Comparison of ENCODE assay signal across 16 cellular contexts in genomic region chr14:100762089-100762515, GRCh38. TPM values are rescaled to one million over a fixed set of nuclear protein-coding genes. Genes with fewer than 3 reads are reported as not detected.
DNase-seq lines count a peak whose midpoint lies in the region; ATAC-seq and TF ChIP-seq lines count a peak whose summit lies in the region.
"Had no signal": no experiment of that assay in that cellular context is flagged by ENCODE, and none has a peak within 500 bp of the region (broad histone marks: within the 10 kb centered on the region; RNA-seq: fewer than 3 reads in every experiment).

No MANE protein-coding gene starts in this region.

- peaks cover 28% of the 10 kb centered on the region for H3K4me1 Mint-ChIP-seq in HFFc6 (ENCODE audit: low read depth)
- H3K4me1 Mint-ChIP-seq: naive B cell had no signal

- H3K9me3 Mint-ChIP-seq in HFFc6: peaks cover 4% of the 10 kb centered on the region; the same call in 1 of the 2 replicates
- H3K9me3 Mint-ChIP-seq: naive B cell had no signal

- peak; percentile 23 for DNase-seq in AG10803 (ENCODE audit: low read depth)
- no peak for DNase-seq in HFFc6
- DNase-seq in Panc1 (ENCODE audit: low read depth, low spot score): no peak
- DNase-seq in epithelial cell of esophagus (ENCODE audit: low read depth): peak; percentile 9
- DNase-seq in NCI-H1105 treated with DMSO at 0.1 percent for 48 hours (lab: John Stamatoyannopoulos, UW): no peak
- DNase-seq in stimulated activated CD4-positive, alpha-beta T cell treated with anti-CD3 and anti-CD28 coated beads, Interleukin-2, amount 100 ng/mL, for 48 hours: no peak
- DNase-seq: left ventricle myocardium superior; naive B cell; NCI-H187; NCI-H526; SJCRH30; stimulated activated CD4-positive, alpha-beta T cell treated with anti-CD3 and anti-CD28 coated beads, Interleukin-1b, Interleukin-23, amount 100 ng/mL, for 48 hours; upper lobe of right lung had no signal

- peak overlapping the region; percentile 23; the same call in 1 of the 2 replicates for H3K27ac Mint-ChIP-seq in HFFc6
- H3K27ac Mint-ChIP-seq: naive B cell had no signal

- 0 out of 2 replicates have a peak, but pooled peaks cover 6% of the 10 kb centered on the region for H3K36me3 Mint-ChIP-seq in HFFc6 (ENCODE audit: low read depth)
- H3K36me3 Mint-ChIP-seq: naive B cell had no signal

- H3K27ac ChIP-seq in Panc1 (ENCODE audit: low read length): peak overlapping the region; percentile 31; the same call in 1 of the 2 replicates
- H3K27ac ChIP-seq: BLaER1 treated with 17β-estradiol and CSF1 and Interleukin-3, amounts not matched to agents 10 nM and 100 nM; SJCRH30; upper lobe of right lung had no signal

- BruUV-seq in Panc1 (replicated peaks; lab: Mats Ljungman, UMichigan): no TSS peak

- POLR2A ChIA-PET in Panc1 (lab: Charles Lee): interaction anchor here (0.6 kb wide), 1 partner anchor 20 kb away, joined by 5 read pairs; no protein-coding TSS in a partner anchor

- peaks cover 15% of the 10 kb centered on the region for H3K27me3 Mint-ChIP-seq in HFFc6 (ENCODE audit: insufficient read depth)

- no peaks in the 10 kb centered on the region for H3K36me3 ChIP-seq in Panc1 (ENCODE audit: control insufficient read depth, insufficient read depth, low read length)
- H3K36me3 ChIP-seq: BLaER1 treated with 17β-estradiol and CSF1 and Interleukin-3, amounts not matched to agents 10 nM and 100 nM; SJCRH30; upper lobe of right lung had no signal

- H3K4me3 ChIP-seq in AG10803 (ENCODE audit: low read length) (no peak overlapping the region), Panc1 (ENCODE audit: low read depth in 2 of 2, low read length in 2 of 2) (no peak overlapping the region), epithelial cell of esophagus (ENCODE audit: low read length) (no peak overlapping the region)
- H3K4me3 ChIP-seq: BLaER1 treated with 17β-estradiol and CSF1 and Interleukin-3, amounts not matched to agents 10 nM and 100 nM; SJCRH30; upper lobe of right lung had no signal

- ATAC-seq in Panc1 (no peak), GM21723 (IDR thresholded peaks at IDR 0.05; ENCODE audit: unreplicated experiment) (no peak), GM21528 (IDR thresholded peaks at IDR 0.05; ENCODE audit: low FRiP score, unreplicated experiment) (no peak)
- ATAC-seq: left ventricle myocardium superior, upper lobe of right lung had no signal

- in situ Hi-C loops in Panc1 (cut with HindIII; ENCODE audit: low pct_unique_long_range_greater_than_20kb, low sequenced_read_pairs): no loop called here

- H3K4me3 Mint-ChIP-seq in HFFc6: no peak overlapping the region; the same call in 1 of the 2 replicates
- H3K4me3 Mint-ChIP-seq: naive B cell had no signal

- no peaks in the 10 kb centered on the region; the same call in 1 of the 2 replicates for H3K9me3 ChIP-seq in Panc1 (ENCODE audit: control insufficient read depth, insufficient read depth, low read depth, low read length)
- H3K9me3 ChIP-seq: BLaER1 treated with 17β-estradiol and CSF1 and Interleukin-3, amounts not matched to agents 10 nM and 100 nM; SJCRH30; upper lobe of right lung had no signal

- CTCF ChIA-PET in Panc1 (lab: Charles Lee): interaction anchor here (0.6 kb wide), 1 partner anchor 374 kb away, joined by 4 read pairs; no protein-coding TSS in a partner anchor

- TF ChIP-seq CTCF in AG10803 (conservative IDR thresholded peaks at IDR 0.05; ENCODE audit: low read length) (no peak), HFFc6 (IDR thresholded peaks at IDR 0.05) (no peak), Panc1 (IDR thresholded peaks at IDR 0.05) (no peak), epithelial cell of esophagus (IDR thresholded peaks at IDR 0.05; ENCODE audit: insufficient read depth, low read depth, low read length, missing control alignments) (no peak)

- H3K27me3 ChIP-seq in Panc1 (ENCODE audit: control insufficient read depth, insufficient read depth, low read length): no peaks in the 10 kb centered on the region
- H3K27me3 ChIP-seq: BLaER1 treated with 17β-estradiol and CSF1 and Interleukin-3, amounts not matched to agents 10 nM and 100 nM; SJCRH30; upper lobe of right lung had no signal

- intact Hi-C loops in Panc1 (cut with micrococcal nuclease; ENCODE audit: unreplicated experiment): no loop called here

- H3K4me1 ChIP-seq in Panc1 (ENCODE audit: control insufficient read depth, insufficient read depth, low read length): 0 out of 2 replicates have a peak, but pooled peaks cover 2% of the 10 kb centered on the region
- H3K4me1 ChIP-seq: upper lobe of right lung had no signal

RNA-seq across cellular contexts. Expression of gene DLK1, which starts 35.4 kb away (rescaled TPM):
- not detected for total RNA-seq in HFFc6 (2021; fragmentation: NEBNext Ultra II Directional; extraction: Animal tissue kit (Norgen Biotek cat#: 25700))
- total RNA-seq in Panc1 (2021; ENCODE audit: unreplicated experiment): 0.69 TPM
- not detected for polyA plus RNA-seq in Panc1 (2012; ENCODE audit: insufficient read length)
- total RNA-seq: upper lobe of right lung had no signal

Comparison
In these comparisons a context has a peak if more than half of its experiments do, and no peak if none do; other contexts are left out.
1. DNase-seq: peak in AG10803 (single experiment) and epithelial cell of esophagus (single experiment); none in HFFc6 (single experiment), Panc1 (single experiment), NCI-H1105 treated with DMSO at 0.1 percent for 48 hours (single experiment) and stimulated activated CD4-positive, alpha-beta T cell treated with anti-CD3 and anti-CD28 coated beads, Interleukin-2, amount 100 ng/mL, for 48 hours (0 of 2).